Comparison of ENCODE assay signal across 1 cellular context in the genomic region with DNA sequence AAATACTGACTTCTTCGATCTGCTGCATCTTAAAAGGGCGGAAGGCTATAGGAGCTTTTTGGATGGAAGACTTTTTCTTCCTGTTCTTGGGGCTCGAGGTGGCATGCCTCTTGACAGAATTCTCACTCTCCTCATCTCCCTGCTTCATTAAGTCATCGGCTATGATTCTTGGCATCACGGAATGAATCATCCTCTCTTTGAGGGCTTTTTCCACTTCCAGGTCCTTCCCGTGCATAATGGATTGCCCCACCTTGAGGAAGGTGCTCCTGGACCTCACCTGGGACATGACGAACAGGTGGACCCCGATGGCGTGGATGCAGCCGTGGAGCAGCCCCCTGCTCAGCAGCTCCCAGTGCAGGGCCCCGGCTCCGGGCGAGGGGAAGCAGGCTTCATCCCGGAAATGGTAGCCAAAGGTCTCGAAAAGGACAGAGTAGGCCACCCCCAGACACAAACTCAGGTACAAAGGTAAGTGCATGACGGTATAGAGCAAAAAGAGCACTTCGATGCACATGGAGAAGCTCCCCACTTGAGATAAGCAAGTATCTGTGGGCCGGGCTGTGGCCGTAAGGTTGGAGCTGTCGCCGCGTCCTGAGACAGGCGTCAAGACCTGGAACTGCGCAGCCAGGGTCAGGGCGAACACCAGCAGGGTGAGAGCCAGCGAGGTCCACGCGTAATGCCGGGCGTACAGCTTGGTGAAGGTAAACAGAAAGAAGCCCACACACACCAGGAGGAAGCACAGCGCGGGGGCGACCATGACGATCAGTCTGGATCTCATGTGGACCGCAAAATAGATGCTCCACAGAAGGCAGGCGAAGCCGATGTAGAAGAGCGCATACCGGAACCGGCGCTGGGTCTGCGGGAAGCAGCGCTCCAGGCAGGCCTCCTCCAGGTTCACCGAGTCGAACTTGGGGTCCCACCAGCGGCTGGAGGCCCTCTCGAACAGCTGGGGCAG.
TF ChIP-seq lines count a peak whose summit lies in the region.

No MANE protein-coding gene starts in this region.

TF ChIP-seq in HepG2, 621 proteins besides CTCF, POLR2A, EP300 and RAD21 (continued from another document and continues in another):
- TF ChIP-seq ZNF296 (CRISPR knock-in tag; conservative IDR thresholded peaks at IDR 0.05) (no peak), EEA1 (CRISPR knock-in tag; IDR thresholded peaks at IDR 0.05; ENCODE audit: borderline replicate concordance) (no peak), KLF16 (CRISPR knock-in tag; IDR thresholded peaks at IDR 0.05) (no peak), ZBTB42 (CRISPR knock-in tag; IDR thresholded peaks at IDR 0.05) (0 out of 2 replicates have a peak, but pooled peaks have one; percentile 10), ZNF772 (CRISPR knock-in tag; IDR thresholded peaks at IDR 0.05) (no peak), KAT7 (CRISPR knock-in tag; IDR thresholded peaks at IDR 0.05; ENCODE audit: borderline replicate concordance) (no peak; the same call in 1 of the 2 replicates), ZNF672 (CRISPR knock-in tag; IDR thresholded peaks at IDR 0.05) (no peak), SIN3A (IDR thresholded peaks at IDR 0.05; ENCODE audit: borderline replicate concordance, low read depth, low read length) (no peak), NBN (conservative IDR thresholded peaks at IDR 0.05) (no peak), SMYD3 (CRISPR knock-in tag; IDR thresholded peaks at IDR 0.05) (no peak), ZNF614 (CRISPR knock-in tag; IDR thresholded peaks at IDR 0.05; ENCODE audit: borderline replicate concordance) (no peak), PITX1 (CRISPR knock-in tag; IDR thresholded peaks at IDR 0.05) (no peak), MTF2 (CRISPR knock-in tag; IDR thresholded peaks at IDR 0.05; ENCODE audit: borderline replicate concordance) (no peak), ZFP36L2 (CRISPR knock-in tag; IDR thresholded peaks at IDR 0.05) (no peak), ZNF326 (CRISPR knock-in tag; IDR thresholded peaks at IDR 0.05; ENCODE audit: borderline replicate concordance) (no peak), ZEB1 (IDR thresholded peaks at IDR 0.05; ENCODE audit: insufficient replicate concordance, low read depth) (no peak), SMC3 (IDR thresholded peaks at IDR 0.05; ENCODE audit: low read length) (no peak), ZFP41 (CRISPR knock-in tag; IDR thresholded peaks at IDR 0.05; ENCODE audit: borderline replicate concordance) (no peak), ZNF660 (CRISPR knock-in tag; IDR thresholded peaks at IDR 0.05; ENCODE audit: borderline replicate concordance, low read depth) (no peak), NCOA1 (CRISPR knock-in tag; IDR thresholded peaks at IDR 0.05) (no peak), HNRNPLL (IDR thresholded peaks at IDR 0.05; ENCODE audit: low read depth, low read length, poor library complexity, severe bottlenecking) (no peak), ZSCAN25 (CRISPR knock-in tag; IDR thresholded peaks at IDR 0.05) (no peak), RCOR2 (CRISPR knock-in tag; IDR thresholded peaks at IDR 0.05) (no peak), SETDB1 (CRISPR knock-in tag; IDR thresholded peaks at IDR 0.05; ENCODE audit: borderline replicate concordance) (no peak), HOXA5 (CRISPR knock-in tag; IDR thresholded peaks at IDR 0.05) (no peak), MYNN (CRISPR knock-in tag; IDR thresholded peaks at IDR 0.05; ENCODE audit: low read depth) (no peak), MTA1 (CRISPR knock-in tag; IDR thresholded peaks at IDR 0.05; ENCODE audit: borderline replicate concordance) (no peak), ATM (IDR thresholded peaks at IDR 0.05; ENCODE audit: borderline replicate concordance) (no peak), ZNF282 (IDR thresholded peaks at IDR 0.05; ENCODE audit: partially characterized antibody) (no peak)
- TF ChIP-seq, protein P1, sequence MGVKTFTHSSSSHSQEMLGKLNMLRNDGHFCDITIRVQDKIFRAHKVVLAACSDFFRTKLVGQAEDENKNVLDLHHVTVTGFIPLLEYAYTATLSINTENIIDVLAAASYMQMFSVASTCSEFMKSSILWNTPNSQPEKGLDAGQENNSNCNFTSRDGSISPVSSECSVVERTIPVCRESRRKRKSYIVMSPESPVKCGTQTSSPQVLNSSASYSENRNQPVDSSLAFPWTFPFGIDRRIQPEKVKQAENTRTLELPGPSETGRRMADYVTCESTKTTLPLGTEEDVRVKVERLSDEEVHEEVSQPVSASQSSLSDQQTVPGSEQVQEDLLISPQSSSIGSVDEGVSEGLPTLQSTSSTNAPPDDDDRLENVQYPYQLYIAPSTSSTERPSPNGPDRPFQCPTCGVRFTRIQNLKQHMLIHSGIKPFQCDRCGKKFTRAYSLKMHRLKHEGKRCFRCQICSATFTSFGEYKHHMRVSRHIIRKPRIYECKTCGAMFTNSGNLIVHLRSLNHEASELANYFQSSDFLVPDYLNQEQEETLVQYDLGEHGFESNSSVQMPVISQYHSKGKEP (CRISPR knock-in tag; IDR thresholded peaks at IDR 0.05): no peak
- TF ChIP-seq, protein P2, sequence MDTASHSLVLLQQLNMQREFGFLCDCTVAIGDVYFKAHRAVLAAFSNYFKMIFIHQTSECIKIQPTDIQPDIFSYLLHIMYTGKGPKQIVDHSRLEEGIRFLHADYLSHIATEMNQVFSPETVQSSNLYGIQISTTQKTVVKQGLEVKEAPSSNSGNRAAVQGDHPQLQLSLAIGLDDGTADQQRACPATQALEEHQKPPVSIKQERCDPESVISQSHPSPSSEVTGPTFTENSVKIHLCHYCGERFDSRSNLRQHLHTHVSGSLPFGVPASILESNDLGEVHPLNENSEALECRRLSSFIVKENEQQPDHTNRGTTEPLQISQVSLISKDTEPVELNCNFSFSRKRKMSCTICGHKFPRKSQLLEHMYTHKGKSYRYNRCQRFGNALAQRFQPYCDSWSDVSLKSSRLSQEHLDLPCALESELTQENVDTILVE (CRISPR knock-in tag; IDR thresholded peaks at IDR 0.05): no peak
- TF ChIP-seq, protein P3, sequence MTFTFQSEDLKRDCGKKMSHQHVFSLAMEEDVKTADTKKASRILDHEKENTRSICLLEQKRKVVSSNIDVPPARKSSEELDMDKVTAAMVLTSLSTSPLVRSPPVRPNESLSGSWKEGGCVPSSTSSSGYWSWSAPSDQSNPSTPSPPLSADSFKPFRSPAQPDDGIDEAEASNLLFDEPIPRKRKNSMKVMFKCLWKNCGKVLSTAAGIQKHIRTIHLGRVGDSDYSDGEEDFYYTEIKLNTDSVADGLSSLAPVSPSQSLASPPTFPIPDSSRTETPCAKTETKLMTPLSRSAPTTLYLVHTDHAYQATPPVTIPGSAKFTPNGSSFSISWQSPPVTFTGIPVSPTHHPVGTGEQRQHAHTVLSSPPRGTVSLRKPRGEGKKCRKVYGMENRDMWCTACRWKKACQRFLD (CRISPR knock-in tag; IDR thresholded peaks at IDR 0.05; ENCODE audit: borderline replicate concordance): no peak
- TF ChIP-seq, protein P4, sequence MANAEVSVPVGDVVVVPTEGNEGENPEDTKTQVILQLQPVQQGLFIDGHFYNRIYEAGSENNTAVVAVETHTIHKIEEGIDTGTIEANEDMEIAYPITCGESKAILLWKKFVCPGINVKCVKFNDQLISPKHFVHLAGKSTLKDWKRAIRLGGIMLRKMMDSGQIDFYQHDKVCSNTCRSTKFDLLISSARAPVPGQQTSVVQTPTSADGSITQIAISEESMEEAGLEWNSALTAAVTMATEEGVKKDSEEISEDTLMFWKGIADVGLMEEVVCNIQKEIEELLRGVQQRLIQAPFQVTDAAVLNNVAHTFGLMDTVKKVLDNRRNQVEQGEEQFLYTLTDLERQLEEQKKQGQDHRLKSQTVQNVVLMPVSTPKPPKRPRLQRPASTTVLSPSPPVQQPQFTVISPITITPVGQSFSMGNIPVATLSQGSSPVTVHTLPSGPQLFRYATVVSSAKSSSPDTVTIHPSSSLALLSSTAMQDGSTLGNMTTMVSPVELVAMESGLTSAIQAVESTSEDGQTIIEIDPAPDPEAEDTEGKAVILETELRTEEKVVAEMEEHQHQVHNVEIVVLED (CRISPR knock-in tag; IDR thresholded peaks at IDR 0.05; ENCODE audit: borderline replicate concordance): no peak
- TF ChIP-seq, protein P5, sequence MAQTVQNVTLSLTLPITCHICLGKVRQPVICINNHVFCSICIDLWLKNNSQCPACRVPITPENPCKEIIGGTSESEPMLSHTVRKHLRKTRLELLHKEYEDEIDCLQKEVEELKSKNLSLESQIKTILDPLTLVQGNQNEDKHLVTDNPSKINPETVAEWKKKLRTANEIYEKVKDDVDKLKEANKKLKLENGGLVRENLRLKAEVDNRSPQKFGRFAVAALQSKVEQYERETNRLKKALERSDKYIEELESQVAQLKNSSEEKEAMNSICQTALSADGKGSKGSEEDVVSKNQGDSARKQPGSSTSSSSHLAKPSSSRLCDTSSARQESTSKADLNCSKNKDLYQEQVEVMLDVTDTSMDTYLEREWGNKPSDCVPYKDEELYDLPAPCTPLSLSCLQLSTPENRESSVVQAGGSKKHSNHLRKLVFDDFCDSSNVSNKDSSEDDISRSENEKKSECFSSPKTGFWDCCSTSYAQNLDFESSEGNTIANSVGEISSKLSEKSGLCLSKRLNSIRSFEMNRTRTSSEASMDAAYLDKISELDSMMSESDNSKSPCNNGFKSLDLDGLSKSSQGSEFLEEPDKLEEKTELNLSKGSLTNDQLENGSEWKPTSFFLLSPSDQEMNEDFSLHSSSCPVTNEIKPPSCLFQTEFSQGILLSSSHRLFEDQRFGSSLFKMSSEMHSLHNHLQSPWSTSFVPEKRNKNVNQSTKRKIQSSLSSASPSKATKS (CRISPR knock-in tag; IDR thresholded peaks at IDR 0.05): no peak
- TF ChIP-seq, protein P6, sequence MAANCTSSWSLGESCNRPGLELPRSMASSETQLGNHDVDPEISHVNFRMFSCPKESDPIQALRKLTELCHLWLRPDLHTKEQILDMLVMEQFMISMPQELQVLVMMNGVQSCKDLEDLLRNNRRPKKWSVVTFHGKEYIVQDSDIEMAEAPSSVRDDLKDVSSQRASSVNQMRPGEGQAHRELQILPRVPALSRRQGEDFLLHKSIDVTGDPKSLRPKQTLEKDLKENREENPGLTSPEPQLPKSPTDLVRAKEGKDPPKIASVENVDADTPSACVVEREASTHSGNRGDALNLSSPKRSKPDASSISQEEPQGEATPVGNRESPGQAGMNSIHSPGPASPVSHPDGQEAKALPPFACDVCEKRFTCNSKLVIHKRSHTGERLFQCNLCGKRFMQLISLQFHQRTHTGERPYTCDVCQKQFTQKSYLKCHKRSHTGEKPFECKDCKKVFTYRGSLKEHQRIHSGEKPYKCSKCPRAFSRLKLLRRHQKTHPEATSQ (CRISPR knock-in tag; IDR thresholded peaks at IDR 0.05; ENCODE audit: borderline replicate concordance): no peak
- TF ChIP-seq, protein P7, sequence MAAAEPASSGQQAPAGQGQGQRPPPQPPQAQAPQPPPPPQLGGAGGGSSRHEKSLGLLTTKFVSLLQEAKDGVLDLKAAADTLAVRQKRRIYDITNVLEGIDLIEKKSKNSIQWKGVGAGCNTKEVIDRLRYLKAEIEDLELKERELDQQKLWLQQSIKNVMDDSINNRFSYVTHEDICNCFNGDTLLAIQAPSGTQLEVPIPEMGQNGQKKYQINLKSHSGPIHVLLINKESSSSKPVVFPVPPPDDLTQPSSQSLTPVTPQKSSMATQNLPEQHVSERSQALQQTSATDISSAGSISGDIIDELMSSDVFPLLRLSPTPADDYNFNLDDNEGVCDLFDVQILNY (CRISPR knock-in tag; conservative IDR thresholded peaks at IDR 0.05): no peak
- TF ChIP-seq, protein P8, sequence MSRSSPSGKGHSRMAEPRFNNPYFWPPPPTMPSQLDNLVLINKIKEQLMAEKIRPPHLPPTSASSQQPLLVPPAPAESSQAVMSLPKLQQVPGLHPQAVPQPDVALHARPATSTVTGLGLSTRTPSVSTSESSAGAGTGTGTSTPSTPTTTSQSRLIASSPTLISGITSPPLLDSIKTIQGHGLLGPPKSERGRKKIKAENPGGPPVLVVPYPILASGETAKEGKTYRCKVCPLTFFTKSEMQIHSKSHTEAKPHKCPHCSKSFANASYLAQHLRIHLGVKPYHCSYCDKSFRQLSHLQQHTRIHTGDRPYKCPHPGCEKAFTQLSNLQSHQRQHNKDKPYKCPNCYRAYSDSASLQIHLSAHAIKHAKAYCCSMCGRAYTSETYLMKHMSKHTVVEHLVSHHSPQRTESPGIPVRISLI (CRISPR knock-in tag; IDR thresholded peaks at IDR 0.05; ENCODE audit: borderline replicate concordance): no peak
- TF ChIP-seq, protein P9, sequence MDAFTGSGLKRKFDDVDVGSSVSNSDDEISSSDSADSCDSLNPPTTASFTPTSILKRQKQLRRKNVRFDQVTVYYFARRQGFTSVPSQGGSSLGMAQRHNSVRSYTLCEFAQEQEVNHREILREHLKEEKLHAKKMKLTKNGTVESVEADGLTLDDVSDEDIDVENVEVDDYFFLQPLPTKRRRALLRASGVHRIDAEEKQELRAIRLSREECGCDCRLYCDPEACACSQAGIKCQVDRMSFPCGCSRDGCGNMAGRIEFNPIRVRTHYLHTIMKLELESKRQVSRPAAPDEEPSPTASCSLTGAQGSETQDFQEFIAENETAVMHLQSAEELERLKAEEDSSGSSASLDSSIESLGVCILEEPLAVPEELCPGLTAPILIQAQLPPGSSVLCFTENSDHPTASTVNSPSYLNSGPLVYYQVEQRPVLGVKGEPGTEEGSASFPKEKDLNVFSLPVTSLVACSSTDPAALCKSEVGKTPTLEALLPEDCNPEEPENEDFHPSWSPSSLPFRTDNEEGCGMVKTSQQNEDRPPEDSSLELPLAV (CRISPR knock-in tag; conservative IDR thresholded peaks at IDR 0.05; ENCODE audit: low read depth): no peak
- TF ChIP-seq, protein P10, sequence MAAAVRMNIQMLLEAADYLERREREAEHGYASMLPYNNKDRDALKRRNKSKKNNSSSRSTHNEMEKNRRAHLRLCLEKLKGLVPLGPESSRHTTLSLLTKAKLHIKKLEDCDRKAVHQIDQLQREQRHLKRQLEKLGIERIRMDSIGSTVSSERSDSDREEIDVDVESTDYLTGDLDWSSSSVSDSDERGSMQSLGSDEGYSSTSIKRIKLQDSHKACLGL (CRISPR knock-in tag; IDR thresholded peaks at IDR 0.05): no peak
- TF ChIP-seq, protein P11, sequence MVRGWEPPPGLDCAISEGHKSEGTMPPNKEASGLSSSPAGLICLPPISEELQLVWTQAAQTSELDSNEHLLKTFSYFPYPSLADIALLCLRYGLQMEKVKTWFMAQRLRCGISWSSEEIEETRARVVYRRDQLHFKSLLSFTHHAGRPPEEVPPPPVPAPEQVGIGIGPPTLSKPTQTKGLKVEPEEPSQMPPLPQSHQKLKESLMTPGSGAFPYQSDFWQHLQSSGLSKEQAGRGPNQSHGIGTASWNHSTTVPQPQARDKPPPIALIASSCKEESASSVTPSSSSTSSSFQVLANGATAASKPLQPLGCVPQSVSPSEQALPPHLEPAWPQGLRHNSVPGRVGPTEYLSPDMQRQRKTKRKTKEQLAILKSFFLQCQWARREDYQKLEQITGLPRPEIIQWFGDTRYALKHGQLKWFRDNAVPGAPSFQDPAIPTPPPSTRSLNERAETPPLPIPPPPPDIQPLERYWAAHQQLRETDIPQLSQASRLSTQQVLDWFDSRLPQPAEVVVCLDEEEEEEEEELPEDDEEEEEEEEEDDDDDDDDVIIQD (CRISPR knock-in tag; IDR thresholded peaks at IDR 0.05; ENCODE audit: low read depth): no peak
